18 cellular contexts compared by ENCODE assay signal in genomic region chr9:2493106-2493505, GRCh38.
DNase-seq lines count a peak whose midpoint lies in the region; ATAC-seq, FAIRE-seq and TF ChIP-seq lines count a peak whose summit lies in the region.
"Had no signal": no experiment of that assay in that cellular context is flagged by ENCODE, and none has a peak within 500 bp of the region (broad histone marks: within the 10 kb centered on the region; RNA-seq: fewer than 3 reads in every experiment).

No MANE protein-coding gene starts in this region.

- no peak overlapping the region for H3K27ac ChIP-seq in astrocyte (ENCODE audit: low read depth, low read length)
- peak overlapping the region; percentile 82 for H3K27ac ChIP-seq in left ventricle myocardium inferior (replicated peaks)
- H3K27ac ChIP-seq in testis, result no peak overlapping the region
- H3K27ac ChIP-seq: spleen had no signal

- TF ChIP-seq CTCF in astrocyte (IDR thresholded peaks at IDR 0.05; ENCODE audit: insufficient read depth, low read depth, low read length), result no peak
- TF ChIP-seq CTCF in left ventricle myocardium inferior (IDR thresholded peaks at IDR 0.05; ENCODE audit: borderline replicate concordance), result no peak
- TF ChIP-seq CTCF in testis (IDR thresholded peaks at IDR 0.05), result no peak

- H3K36me3 Mint-ChIP-seq in astrocyte (ENCODE audit: low read depth, unreplicated experiment), result peaks cover 4% of the 10 kb centered on the region
- H3K36me3 Mint-ChIP-seq in activated CD8-positive, alpha-beta memory T cell treated with anti-CD3 and anti-CD28 coated beads, Interleukin-2, amount 10 ng/mL, durations not matched to agents 7 days and 5 days, result no peaks in the 10 kb centered on the region
- H3K36me3 Mint-ChIP-seq: activated naive CD4-positive, alpha-beta T cell treated with anti-CD3 and anti-CD28 coated beads, Interleukin-2, amount 50 U/mL, for 72 hours; CD8-positive, alpha-beta T cell had no signal

- no peaks in the 10 kb centered on the region for H3K9me3 Mint-ChIP-seq in astrocyte (ENCODE audit: unreplicated experiment)
- H3K9me3 Mint-ChIP-seq in activated CD8-positive, alpha-beta memory T cell treated with anti-CD3 and anti-CD28 coated beads, Interleukin-2, amount 10 ng/mL, durations not matched to agents 7 days and 5 days (ENCODE audit: low read depth), result no peaks in the 10 kb centered on the region
- H3K9me3 Mint-ChIP-seq: activated naive CD4-positive, alpha-beta T cell treated with anti-CD3 and anti-CD28 coated beads, Interleukin-2, amount 50 U/mL, for 72 hours; CD8-positive, alpha-beta T cell; HFFc6 had no signal

- no peaks in the 10 kb centered on the region for H3K27me3 Mint-ChIP-seq in astrocyte (ENCODE audit: low read depth, unreplicated experiment)
- H3K27me3 Mint-ChIP-seq in activated CD8-positive, alpha-beta memory T cell treated with anti-CD3 and anti-CD28 coated beads, Interleukin-2, amount 10 ng/mL, durations not matched to agents 7 days and 5 days, result no peaks in the 10 kb centered on the region

- H3K9ac ChIP-seq in astrocyte (ENCODE audit: low read length), result no peak overlapping the region

- ATAC-seq in GM18519 (IDR thresholded peaks at IDR 0.05; ENCODE audit: low FRiP score, unreplicated experiment), result no peak
- no peak for ATAC-seq in HG03039 (IDR thresholded peaks at IDR 0.05; ENCODE audit: unreplicated experiment)
- no peak for ATAC-seq in activated CD8-positive, alpha-beta memory T cell treated with anti-CD3 and anti-CD28 coated beads, Interleukin-2, amount 10 ng/mL, durations not matched to agents 7 days and 5 days
- ATAC-seq: activated naive CD4-positive, alpha-beta T cell treated with anti-CD3 and anti-CD28 coated beads, Interleukin-2, amount 50 U/mL, for 72 hours; CD8-positive, alpha-beta T cell had no signal

- H3K4me3 ChIP-seq in astrocyte (ENCODE audit: insufficient read depth, low read depth, low read length) (no peak overlapping the region), left ventricle myocardium inferior (no peak overlapping the region), testis (no peak overlapping the region)
- H3K4me3 ChIP-seq: heart right ventricle, spleen had no signal

- H3K27me3 ChIP-seq in astrocyte (ENCODE audit: insufficient read depth, low read length) (no peaks in the 10 kb centered on the region), left ventricle myocardium inferior (ENCODE audit: low read depth) (no peaks in the 10 kb centered on the region), testis (no peaks in the 10 kb centered on the region)
- H3K27me3 ChIP-seq: heart right ventricle, spleen had no signal

- peaks cover 11% of the 10 kb centered on the region for H3K4me1 ChIP-seq in astrocyte (ENCODE audit: insufficient read depth, low read length)
- peaks cover 82% of the 10 kb centered on the region for H3K4me1 ChIP-seq in left ventricle myocardium inferior
- no peaks in the 10 kb centered on the region for H3K4me1 ChIP-seq in testis
- H3K4me1 ChIP-seq: spleen had no signal

- CTCF ChIA-PET in activated CD8-positive, alpha-beta memory T cell treated with anti-CD3 and anti-CD28 coated beads, Interleukin-2, amount 10 ng/mL, durations not matched to agents 7 days and 5 days (lab: Charles Lee), result no interaction called here

- H3K4me2 ChIP-seq in astrocyte (ENCODE audit: low read length), result no peak overlapping the region

- peaks cover 39% of the 10 kb centered on the region for H3K4me1 Mint-ChIP-seq in astrocyte (ENCODE audit: low read depth, unreplicated experiment)
- no peaks in the 10 kb centered on the region for H3K4me1 Mint-ChIP-seq in activated CD8-positive, alpha-beta memory T cell treated with anti-CD3 and anti-CD28 coated beads, Interleukin-2, amount 10 ng/mL, durations not matched to agents 7 days and 5 days

- no peaks in the 10 kb centered on the region for H3K36me3 ChIP-seq in astrocyte (ENCODE audit: insufficient read depth, low read length)
- no peaks in the 10 kb centered on the region for H3K36me3 ChIP-seq in left ventricle myocardium inferior
- H3K36me3 ChIP-seq in testis (ENCODE audit: low read depth, missing control alignments), result no peaks in the 10 kb centered on the region
- H3K36me3 ChIP-seq: heart right ventricle, spleen had no signal

- no peak for TF ChIP-seq POLR2A in testis (IDR thresholded peaks at IDR 0.05)

- intact Hi-C loops in left ventricle myocardium inferior (cut with micrococcal nuclease), result no loop called here
- intact Hi-C loops in testis (cut with DNase I; ENCODE audit: low total_unique reads), result no loop called here

- H4K20me1 ChIP-seq in astrocyte (ENCODE audit: insufficient read depth, low read length), result no peaks in the 10 kb centered on the region

- no peak overlapping the region for H2AFZ ChIP-seq in astrocyte (ENCODE audit: low read depth, low read length)

- FAIRE-seq in astrocyte (lab: Jason Lieb, UNC), result peak; percentile 69
- FAIRE-seq: A204.1 had no signal

- H3K4me3 Mint-ChIP-seq in astrocyte (ENCODE audit: unreplicated experiment), result no peak overlapping the region
- no peak overlapping the region for H3K4me3 Mint-ChIP-seq in activated CD8-positive, alpha-beta memory T cell treated with anti-CD3 and anti-CD28 coated beads, Interleukin-2, amount 10 ng/mL, durations not matched to agents 7 days and 5 days
- H3K4me3 Mint-ChIP-seq: CD8-positive, alpha-beta T cell; HFFc6 had no signal

- H3K9me3 ChIP-seq in astrocyte (ENCODE audit: insufficient read depth, low read depth, low read length), result no peaks in the 10 kb centered on the region
- H3K9me3 ChIP-seq in left ventricle myocardium inferior (replicated peaks), result no peaks in the 10 kb centered on the region
- no peaks in the 10 kb centered on the region for H3K9me3 ChIP-seq in testis
- H3K9me3 ChIP-seq: heart right ventricle, spleen had no signal

- WGBS in testis, 2 donors, result 46 to 67% methylated on average over 2 of the region's 2 CpGs

- DNase-seq in SKM-1 treated with dmso at 0.1 percent for 144 hours (lab: John Stamatoyannopoulos, UW; ENCODE audit: unreplicated experiment), result peak; percentile 50
- no peak for DNase-seq in SKM-1 (lab: John Stamatoyannopoulos, UW; ENCODE audit: unreplicated experiment)
- peak; percentile 18 for DNase-seq in astrocyte (ENCODE audit: low read depth)
- no peak for DNase-seq in left ventricle myocardium inferior
- DNase-seq in testis, result peak; percentile 19
- DNase-seq in activated CD8-positive, alpha-beta memory T cell treated with anti-CD3 and anti-CD28 coated beads, Interleukin-2, amount 10 ng/mL, durations not matched to agents 7 days and 5 days, result no peak
- DNase-seq: activated CD4-positive, alpha-beta T cell treated with anti-CD3 and anti-CD28 coated beads for 48 hours; activated T-cell treated with anti-CD3 and anti-CD28 coated beads, Interleukin-2, amount 50 U/mL, for 1 hour; CD8-positive, alpha-beta T cell; HFFc6; NCI-H2171 treated with DMSO at 0.1 percent for 48 hours; spleen; stimulated activated naive CD4-positive, alpha-beta T cell had no signal

- no peaks in the 10 kb centered on the region for H3K79me2 ChIP-seq in astrocyte (ENCODE audit: insufficient read depth, low read length)

- no peak overlapping the region for H3K27ac Mint-ChIP-seq in astrocyte (ENCODE audit: unreplicated experiment)
- H3K27ac Mint-ChIP-seq in activated CD8-positive, alpha-beta memory T cell treated with anti-CD3 and anti-CD28 coated beads, Interleukin-2, amount 10 ng/mL, durations not matched to agents 7 days and 5 days, result no peak overlapping the region
- H3K27ac Mint-ChIP-seq: activated naive CD4-positive, alpha-beta T cell treated with anti-CD3 and anti-CD28 coated beads, Interleukin-2, amount 50 U/mL, for 72 hours; CD8-positive, alpha-beta T cell; HFFc6 had no signal

Comparison
In these comparisons a context has a peak if more than half of its experiments do, and no peak if none do; other contexts are left out.
1. DNase-seq: peak in SKM-1 treated with dmso at 0.1 percent for 144 hours (single experiment), astrocyte (single experiment) and testis (single experiment); none in SKM-1 (single experiment), left ventricle myocardium inferior (single experiment) and activated CD8-positive, alpha-beta memory T cell treated with anti-CD3 and anti-CD28 coated beads, Interleukin-2, amount 10 ng/mL, durations not matched to agents 7 days and 5 days (single experiment).